ENCODE assay signal across 8 cellular contexts in the genomic region with DNA sequence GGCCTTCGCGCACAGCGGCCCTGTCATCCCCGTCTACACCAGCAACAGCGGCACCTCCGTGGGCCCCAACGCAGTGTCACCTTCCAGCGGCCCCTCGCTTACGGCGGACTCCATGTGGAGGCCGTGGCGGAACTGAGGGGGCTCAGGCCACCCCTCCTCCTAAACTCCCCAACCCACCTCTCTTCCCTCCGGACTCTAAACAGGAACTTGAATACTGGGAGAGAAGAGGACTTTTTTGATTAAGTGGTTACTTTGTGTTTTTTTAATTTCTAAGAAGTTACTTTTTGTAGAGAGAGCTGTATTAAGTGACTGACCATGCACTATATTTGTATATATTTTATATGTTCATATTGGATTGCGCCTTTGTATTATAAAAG. TPM values are rescaled to one million over a fixed set of nuclear protein-coding genes. Genes with fewer than 3 reads are reported as not detected.
DNase-seq lines count a peak whose midpoint lies in the region; ATAC-seq, FAIRE-seq and TF ChIP-seq lines count a peak whose summit lies in the region.

No MANE protein-coding gene starts in this region.

- no peaks in the 10 kb centered on the region for H4K20me1 ChIP-seq in GM12878 (ENCODE audit: control insufficient read depth, insufficient read depth)

- RAD21 ChIA-PET in GM12878 (lab: Charles Lee; ENCODE audit: unreplicated experiment) = interaction anchor here (1.2 to 1.3 kb wide), 3 partner anchors 37 to 355 kb away, joined by 3 to 5 read pairs (median 4); no protein-coding TSS in a partner anchor

- H3K36me3 Mint-ChIP-seq in memory B cell = no peaks in the 10 kb centered on the region

- intact Hi-C loops in left cardiac atrium (cut with DNase I) = loop anchor here (5.0 to 10.0 kb wide), 5 partner anchors 129 to 356 kb away; no protein-coding TSS in a partner anchor
- intact Hi-C loops in GM12878 (cut with micrococcal nuclease; ENCODE audit: unreplicated experiment) = loop anchor here (5.0 kb wide), 1 partner anchor 471 kb away; no protein-coding TSS in a partner anchor
- intact Hi-C loops in uterus (cut with DNase I; ENCODE audit: low total_unique reads) = loop anchor here (5.0 to 10.0 kb wide), 2 partner anchors 174 to 353 kb away; no protein-coding TSS in a partner anchor

- no peaks in the 10 kb centered on the region for H3K36me3 ChIP-seq in cardiac muscle cell
- H3K36me3 ChIP-seq in GM12878 (ENCODE audit: control insufficient read depth in 2 of 2, insufficient read depth in 2 of 2, low read length in 1 of 2) = no peaks in the 10 kb centered on the region
- no peaks in the 10 kb centered on the region for H3K36me3 ChIP-seq in uterus

- peak overlapping the region; percentile 96 for H3K27ac ChIP-seq in cardiac muscle cell
- no peak overlapping the region for H3K27ac ChIP-seq in GM12878 (ENCODE audit: control insufficient read depth, insufficient read depth)
- H3K27ac ChIP-seq in uterus = peak overlapping the region; percentile 95 to 99

- peaks cover 33% of the 10 kb centered on the region for H3K4me1 Mint-ChIP-seq in memory B cell

- CTCF ChIA-PET in GM12878 (lab: Yijun Ruan, JAX) = interaction anchor here (0.8 to 2.0 kb wide), 4 partner anchors 10 to 472 kb away, joined by 3 to 9 read pairs (median 6); no protein-coding TSS in a partner anchor

- DNase-seq in cardiac muscle cell (ENCODE audit: low read depth in 1 of 2, low spot score in 1 of 2) = no peak
- no peak for DNase-seq in left cardiac atrium
- DNase-seq in GM12878 (ENCODE audit: low read depth, low spot score) = no peak
- no peak for DNase-seq in memory B cell (ENCODE audit: low spot score in 2 of 2)
- DNase-seq in uterus = peak in 1 of 2 donors; percentile 27
- DNase-seq in SW480 (ENCODE audit: low spot score) = no peak
- DNase-seq in inferior parietal cortex (ENCODE audit: extremely low spot score) = no peak

- H3K4me1 ChIP-seq in cardiac muscle cell (ENCODE audit: low read depth) (peaks cover 39% of the 10 kb centered on the region), GM12878 (ENCODE audit: control insufficient read depth, insufficient read depth, low read length) (peaks cover 18% of the 10 kb centered on the region), uterus (peaks cover 10 to 18% of the 10 kb centered on the region in 2 donors)

- TF ChIP-seq RAD21 in GM12878 (IDR thresholded peaks at IDR 0.05; ENCODE audit: insufficient read depth, low read depth, low read length) = no peak

- H3K27ac Mint-ChIP-seq in memory B cell = peak overlapping the region; percentile 95

- 68% methylated on average over 15 of the region's 15 CpGs for WGBS in GM12878 (ENCODE audit: insufficient coverage, insufficient replicate concordance, low lambda C conversion rate, missing lambda C conversion rate)

- in situ Hi-C loops in GM12878 (cut with MboI) = loop anchor here (5.0 to 10.0 kb wide), 2 partner anchors 169 to 353 kb away; no protein-coding TSS in a partner anchor

- H3K9me3 Mint-ChIP-seq in memory B cell = no peaks in the 10 kb centered on the region

- peak overlapping the region; percentile 87; the same call in 1 of the 2 replicates for H3K4me2 ChIP-seq in GM12878 (ENCODE audit: control insufficient read depth, insufficient read depth)

- POLR2A ChIA-PET in GM12878 (lab: Charles Lee) = no interaction called here

- TF ChIP-seq EP300 in GM12878 (IDR thresholded peaks at IDR 0.05; ENCODE audit: borderline replicate concordance in 1 of 2, control insufficient read depth in 1 of 2, low read depth in 2 of 2, low read length in 2 of 2) = no peak

- H3K9me3 ChIP-seq in cardiac muscle cell (ENCODE audit: low read depth) (no peaks in the 10 kb centered on the region), GM12878 (replicated peaks; ENCODE audit: control insufficient read depth, insufficient read depth, low read length) (peaks cover 2% of the 10 kb centered on the region; the same call in 2 of the 3 replicates), uterus (no peaks in the 10 kb centered on the region)

- H3K27me3 ChIP-seq in cardiac muscle cell = no peaks in the 10 kb centered on the region
- H3K27me3 ChIP-seq in GM12878 (replicated peaks in 1 of 2; ENCODE audit: control insufficient read depth in 2 of 2, insufficient read depth in 2 of 2, low read length in 1 of 2) = peaks cover 3% of the 10 kb centered on the region in 2 experiments; a peak in 3 of 4 replicates
- no peaks in the 10 kb centered on the region for H3K27me3 ChIP-seq in uterus

- SMC1A ChIA-PET in GM12878 (lab: Charles Lee; ENCODE audit: uncharacterized antibody, unreplicated experiment) = interaction anchor here (0.7 to 4.2 kb wide), 5 partner anchors 9 to 357 kb away, joined by 3 to 18 read pairs (median 4); no protein-coding TSS in a partner anchor

- FAIRE-seq in GM12878 (lab: Jason Lieb, UNC) = no peak

- ATAC-seq in left cardiac atrium = no peak
- no peak for ATAC-seq in GM12878
- no peak for ATAC-seq in memory B cell (ENCODE audit: low read depth)
- no peak for ATAC-seq in GM21381 (IDR thresholded peaks at IDR 0.05; ENCODE audit: unreplicated experiment)

- H3K4me3 ChIP-seq in cardiac muscle cell (peak overlapping the region; percentile 49), GM12878 (0 out of 2 replicates have a peak overlapping the region, but pooled peaks have one; percentile 20), uterus (peak overlapping the region; percentile 58 to 63)

- BruUV-seq in GM12878 (replicated peaks; lab: Mats Ljungman, UMichigan) = no TSS peak

- TF ChIP-seq CTCF in cardiac muscle cell (IDR thresholded peaks at IDR 0.05; ENCODE audit: low read depth, low read length) = no peak
- no peak for TF ChIP-seq CTCF in GM12878 (IDR thresholded peaks at IDR 0.05 in 2 of 3, conservative IDR thresholded peaks at IDR 0.05 in 1 of 3; ENCODE audit: control insufficient read depth in 2 of 3, extremely low read depth in 1 of 3, insufficient read depth in 1 of 3, low read depth in 3 of 3, low read length in 3 of 3)
- no peak for TF ChIP-seq CTCF in uterus (IDR thresholded peaks at IDR 0.05)

- no peak overlapping the region for H2AFZ ChIP-seq in GM12878 (ENCODE audit: control insufficient read depth, low read depth, low read length)

- H3K4me3 Mint-ChIP-seq in memory B cell = peak overlapping the region; percentile 79

- peaks cover 6% of the 10 kb centered on the region for H3K27me3 Mint-ChIP-seq in memory B cell

- H3K9ac ChIP-seq in GM12878 (ENCODE audit: control insufficient read depth, insufficient read depth, low read length) = peak overlapping the region; percentile 42; the same call in 1 of the 2 replicates

- H3K79me2 ChIP-seq in GM12878 (ENCODE audit: control insufficient read depth, insufficient read depth, low read length) = no peaks in the 10 kb centered on the region

- TF ChIP-seq POLR2A in GM12878 (IDR thresholded peaks at IDR 0.05; ENCODE audit: low read depth, low read length) (no peak), uterus (IDR thresholded peaks at IDR 0.05) (no peak)

TF ChIP-seq in GM12878, 131 proteins besides CTCF, POLR2A, EP300 and RAD21 (continues in another document):
- TF ChIP-seq, protein P1, sequence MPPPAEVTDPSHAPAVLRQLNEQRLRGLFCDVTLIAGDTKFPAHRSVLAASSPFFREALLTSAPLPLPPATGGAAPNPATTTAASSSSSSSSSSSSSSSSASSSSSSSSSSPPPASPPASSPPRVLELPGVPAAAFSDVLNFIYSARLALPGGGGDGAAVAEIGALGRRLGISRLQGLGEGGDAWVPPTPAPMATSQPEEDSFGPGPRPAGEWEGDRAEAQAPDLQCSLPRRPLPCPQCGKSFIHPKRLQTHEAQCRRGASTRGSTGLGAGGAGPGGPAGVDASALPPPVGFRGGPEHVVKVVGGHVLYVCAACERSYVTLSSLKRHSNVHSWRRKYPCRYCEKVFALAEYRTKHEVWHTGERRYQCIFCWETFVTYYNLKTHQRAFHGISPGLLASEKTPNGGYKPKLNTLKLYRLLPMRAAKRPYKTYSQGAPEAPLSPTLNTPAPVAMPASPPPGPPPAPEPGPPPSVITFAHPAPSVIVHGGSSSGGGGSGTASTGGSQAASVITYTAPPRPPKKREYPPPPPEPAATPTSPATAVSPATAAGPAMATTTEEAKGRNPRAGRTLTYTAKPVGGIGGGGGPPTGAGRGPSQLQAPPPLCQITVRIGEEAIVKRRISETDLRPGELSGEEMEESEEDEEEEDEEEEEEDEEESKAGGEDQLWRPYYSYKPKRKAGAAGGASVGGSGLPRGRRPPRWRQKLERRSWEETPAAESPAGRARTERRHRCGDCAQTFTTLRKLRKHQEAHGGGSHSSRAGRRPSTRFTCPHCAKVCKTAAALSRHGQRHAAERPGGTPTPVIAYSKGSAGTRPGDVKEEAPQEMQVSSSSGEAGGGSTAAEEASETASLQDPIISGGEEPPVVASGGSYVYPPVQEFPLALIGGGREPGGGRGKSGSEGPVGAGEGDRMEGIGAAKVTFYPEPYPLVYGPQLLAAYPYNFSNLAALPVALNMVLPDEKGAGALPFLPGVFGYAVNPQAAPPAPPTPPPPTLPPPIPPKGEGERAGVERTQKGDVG (CRISPR knock-in tag; IDR thresholded peaks at IDR 0.05) = no peak
- TF ChIP-seq DPF2 (IDR thresholded peaks at IDR 0.05) = no peak
- no peak for TF ChIP-seq STAT1 (conservative IDR thresholded peaks at IDR 0.05)
- TF ChIP-seq YY1 (IDR thresholded peaks at IDR 0.05; ENCODE audit: low read depth, low read length) = no peak
- TF ChIP-seq SMAD1 (IDR thresholded peaks at IDR 0.05; ENCODE audit: low read depth, partially characterized antibody) = no peak
- no peak for TF ChIP-seq POLR2AphosphoS2 (IDR thresholded peaks at IDR 0.05; ENCODE audit: low read depth, low read length)
- no peak for TF ChIP-seq ZZZ3 (IDR thresholded peaks at IDR 0.05; ENCODE audit: control insufficient read depth, insufficient read length, low read depth)

RNA-seq across cellular contexts. Expression of gene HES1, which starts 2.1 kb away (rescaled TPM):
- total RNA-seq in cardiac muscle cell = 22.6 and 43.2 TPM in 2 replicates
- 22.2 and 33.9 TPM in 2 replicates for polyA plus RNA-seq in cardiac muscle cell
- 10 to 100 TPM; 13.2 to 60.5 TPM for total RNA-seq in left cardiac atrium
- total RNA-seq in GM12878 (2013; cell fraction: nucleolus; rRNA removed) = 12.9 and 16.0 TPM in 2 replicates
- total RNA-seq in GM12878 (2014; rRNA removed) = 4.5 and 4.6 TPM in 2 replicates
- total RNA-seq in GM12878 (2014; rRNA removed; fragmentation: Illumina TruSeq; extraction: Trizol) = 2.4 and 2.9 TPM in 2 replicates
- 4.7 TPM in 2 replicates for total RNA-seq in GM12878 (2021)
- polyA plus RNA-seq in GM12878 (2011; ENCODE audit: low read depth) = 1.5 TPM
- polyA plus RNA-seq in GM12878 (2011; rRNA removed) = 0.39 and 0.46 TPM in 2 replicates
- polyA plus RNA-seq in GM12878 (2011; cell fraction: cytosol; rRNA removed) = 0.48 and 0.69 TPM in 2 replicates
- 0.56 and 1.1 TPM in 2 replicates for polyA plus RNA-seq in GM12878 (2011; cell fraction: nucleus; rRNA removed)
- polyA plus RNA-seq in GM12878 (2012) = 2.6 and 6.0 TPM in 2 replicates
- 2.2 and 2.8 TPM in 2 replicates for polyA plus RNA-seq in GM12878 (2014; fragmentation: Illumina TruSeq; extraction: Trizol)
- 1 to 10 TPM in 1 of 2 experiments, under 1 TPM in 1; 0.99 to 1.3 TPM for polyA plus RNA-seq in GM12878 (2014; fragmentation: Nextera tagmentation; extraction: Ambion mirVana)
- 4.5 and 5.3 TPM in 2 replicates for polyA plus RNA-seq in GM12878 (2014; rRNA removed)
- polyA plus RNA-seq in GM12878 (2016; fragmentation: Nextera tagmentation; extraction: Ambion mirVana) = 1 to 10 TPM; 1.1 to 3.2 TPM
- 0.22 and 0.41 TPM in 2 replicates for polyA minus RNA-seq in GM12878 (2011; rRNA and poly(A)+ RNA removed)
- not detected in 2 replicates for polyA minus RNA-seq in GM12878 (2011; cell fraction: cytosol; rRNA and poly(A)+ RNA removed)
- 0.57 and 1.1 TPM in 2 replicates for polyA minus RNA-seq in GM12878 (2011; cell fraction: nucleus; rRNA and poly(A)+ RNA removed)
- 10 to 100 TPM; 23.1 to 50.9 (median 41.2) TPM for total RNA-seq in uterus
